13 cellular contexts compared by ENCODE assay signal in the genomic region with DNA sequence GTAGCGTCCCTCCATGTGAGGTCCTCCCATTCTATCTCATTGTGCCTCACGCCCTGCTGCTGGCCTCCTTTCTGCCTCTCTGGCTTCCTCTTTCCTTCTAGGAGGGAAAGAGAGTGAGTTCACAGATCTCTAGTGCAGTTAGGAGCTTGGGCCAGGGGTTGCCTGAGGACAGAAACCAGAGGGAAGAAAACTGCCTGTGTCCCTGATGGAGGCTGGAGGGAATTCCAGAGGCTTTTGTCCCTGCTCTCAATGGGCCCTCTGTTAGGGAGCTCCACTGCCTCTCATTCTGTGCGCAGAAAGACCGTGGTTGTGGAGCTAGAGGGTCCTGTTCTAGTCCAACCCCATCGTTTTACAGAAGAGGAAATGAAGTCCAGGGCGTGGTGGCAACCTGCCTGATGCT. TPM values are rescaled to one million over a fixed set of nuclear protein-coding genes. Genes with fewer than 3 reads are reported as not detected.
DNase-seq lines count a peak whose midpoint lies in the region; ATAC-seq, FAIRE-seq and TF ChIP-seq lines count a peak whose summit lies in the region.
"Had no signal": no experiment of that assay in that cellular context is flagged by ENCODE, and none has a peak within 500 bp of the region (broad histone marks: within the 10 kb centered on the region; RNA-seq: fewer than 3 reads in every experiment).

No MANE protein-coding gene starts in this region.

- H3K9me3 ChIP-seq in NT2/D1 (ENCODE audit: insufficient read depth, low read length) (no peaks in the 10 kb centered on the region), ectodermal cell (ENCODE audit: control insufficient read depth, low read length) (no peaks in the 10 kb centered on the region), kidney (ENCODE audit: control insufficient read depth in 1 of 2, low read length in 2 of 2) (no peaks in the 10 kb centered on the region)

- H3K9me3 Mint-ChIP-seq in nephron: no peaks in the 10 kb centered on the region
- H3K9me3 Mint-ChIP-seq: effector memory CD8-positive, alpha-beta T cell had no signal

- H3K27me3 Mint-ChIP-seq in nephron (ENCODE audit: low read depth): peaks cover 9% of the 10 kb centered on the region

- H3K4me3 Mint-ChIP-seq in nephron: peak overlapping the region; percentile 33 to 65 (median 56)
- H3K4me3 Mint-ChIP-seq: effector memory CD8-positive, alpha-beta T cell had no signal

- H3K4me1 ChIP-seq in NT2/D1 (ENCODE audit: insufficient read depth, insufficient read length): peaks cover 3% of the 10 kb centered on the region
- peaks cover 31% of the 10 kb centered on the region for H3K4me1 ChIP-seq in ectodermal cell (ENCODE audit: control insufficient read depth, insufficient read depth, low read length)
- H3K4me1 ChIP-seq in kidney (ENCODE audit: control insufficient read depth in 1 of 2, insufficient read depth in 1 of 2, low read depth in 1 of 2, low read length in 2 of 2): peaks cover 0 to 11% of the 10 kb centered on the region in 2 donors

- H3K4me3 ChIP-seq in NT2/D1 (ENCODE audit: insufficient read length, low read depth) (no peak overlapping the region), ectodermal cell (ENCODE audit: insufficient read depth, low read depth, low read length) (no peak overlapping the region), kidney (ENCODE audit: low read length in 2 of 2) (no peak overlapping the region)

- intact Hi-C loops in kidney (cut with DNase I): no loop called here

- DNase-seq in NT2/D1 (ENCODE audit: low read depth, low spot score) (no peak), NCI-H774 (lab: John Stamatoyannopoulos, UW) (no peak), kidney (no peak), NCI-H82 treated with DMSO at 0.1 percent for 48 hours (lab: John Stamatoyannopoulos, UW; ENCODE audit: unreplicated experiment) (no peak)
- DNase-seq: activated gamma-delta T cell; effector memory CD8-positive, alpha-beta T cell; kidney glomerular epithelial cell had no signal

- H3K27me3 ChIP-seq in NT2/D1 (ENCODE audit: insufficient read depth, insufficient read length) (no peaks in the 10 kb centered on the region), ectodermal cell (ENCODE audit: control insufficient read depth, insufficient read depth, low read length, poor library complexity, severe bottlenecking) (no peaks in the 10 kb centered on the region)

- WGBS in ectodermal cell, 2 experiments: 74 to 78% methylated on average over 6 of the region's 6 CpGs

- peaks cover 25% of the 10 kb centered on the region for H3K36me3 ChIP-seq in NT2/D1 (ENCODE audit: insufficient read depth, insufficient read length, low read length)
- no peaks in the 10 kb centered on the region for H3K36me3 ChIP-seq in ectodermal cell (ENCODE audit: control insufficient read depth, insufficient read depth, low read length)
- H3K36me3 ChIP-seq in kidney (ENCODE audit: control insufficient read depth in 1 of 2, insufficient read depth in 2 of 2, low read length in 2 of 2): no peaks in the 10 kb centered on the region

- peaks cover 44% of the 10 kb centered on the region for H3K4me1 Mint-ChIP-seq in nephron

- FAIRE-seq in kidney (lab: Jason Lieb, UNC): no peak
- FAIRE-seq: TTC549, urothelium cell line had no signal

- H3K36me3 Mint-ChIP-seq in nephron (ENCODE audit: low read depth): peaks cover 40% of the 10 kb centered on the region

- H3K27ac Mint-ChIP-seq in nephron: peak overlapping the region in 2 of 3 experiments; percentile 3 to 5

- TF ChIP-seq CTCF in 22Rv1 (IDR thresholded peaks at IDR 0.05): no peak
- TF ChIP-seq CTCF in nephron (IDR thresholded peaks at IDR 0.05; ENCODE audit: unreplicated experiment in 3 of 3): no peak
- no peak for TF ChIP-seq CTCF in kidney (IDR thresholded peaks at IDR 0.05; ENCODE audit: borderline replicate concordance, extremely low read depth, insufficient read depth)

- H3K27ac ChIP-seq in 22Rv1 (peak overlapping the region; percentile 29; the same call in 1 of the 2 replicates), ectodermal cell (ENCODE audit: insufficient read depth, low read depth, low read length, poor library complexity, severe bottlenecking) (peak overlapping the region; percentile 87), kidney (ENCODE audit: low read depth in 2 of 2, low read length in 2 of 2) (no peak overlapping the region)

- peak overlapping the region; percentile 36 for H3K9ac ChIP-seq in NT2/D1 (ENCODE audit: insufficient read length, low read depth)
- no peak overlapping the region for H3K9ac ChIP-seq in kidney (ENCODE audit: low read length in 2 of 2)

- ATAC-seq in HG03469 (IDR thresholded peaks at IDR 0.05; ENCODE audit: unreplicated experiment): no peak
- ATAC-seq: effector memory CD8-positive, alpha-beta T cell had no signal

RNA-seq across cellular contexts. Expression of a gene that starts 4.6 kb away (rescaled TPM):
- 43.3 TPM for polyA plus RNA-seq in ectodermal cell (2013, experiment 1 of 4)
- polyA plus RNA-seq in ectodermal cell (2013, experiment 2 of 4): 37.6 TPM
- polyA plus RNA-seq in ectodermal cell (2013, experiment 3 of 4): 30.8 TPM
- polyA plus RNA-seq in ectodermal cell (2013, experiment 4 of 4): 37.9 TPM
- total RNA-seq in kidney: 43.2 TPM
- 8.3 TPM for polyA plus RNA-seq in kidney (ENCODE audit: insufficient read depth, low read depth, low replicate concordance)

RNA-seq across cellular contexts. Expression of a gene that starts 18.8 kb away (rescaled TPM):
- polyA plus RNA-seq in ectodermal cell (2013, experiment 1 of 4): 24.1 TPM
- polyA plus RNA-seq in ectodermal cell (2013, experiment 2 of 4): 22.7 TPM
- 18.8 TPM for polyA plus RNA-seq in ectodermal cell (2013, experiment 3 of 4)
- polyA plus RNA-seq in ectodermal cell (2013, experiment 4 of 4): 21.3 TPM
- total RNA-seq in kidney: 34.4 TPM
- polyA plus RNA-seq in kidney (ENCODE audit: insufficient read depth, low read depth, low replicate concordance): 23.3 TPM

RNA-seq across cellular contexts. Expression of a gene that starts 31.1 kb away (rescaled TPM):
- polyA plus RNA-seq in ectodermal cell (2013, experiment 1 of 4): 4.5 TPM
- 3.6 TPM for polyA plus RNA-seq in ectodermal cell (2013, experiment 2 of 4)
- 2.6 TPM for polyA plus RNA-seq in ectodermal cell (2013, experiment 3 of 4)
- 4.4 TPM for polyA plus RNA-seq in ectodermal cell (2013, experiment 4 of 4)
- 10.7 TPM for total RNA-seq in kidney
- polyA plus RNA-seq in kidney (ENCODE audit: insufficient read depth, low read depth, low replicate concordance): 15.5 TPM

RNA-seq across cellular contexts. Expression of a gene that starts 53.6 kb away (rescaled TPM):
- polyA plus RNA-seq in ectodermal cell (2013, experiment 1 of 4): not detected
- polyA plus RNA-seq in ectodermal cell (2013, experiment 2 of 4): 0.16 TPM
- polyA plus RNA-seq in ectodermal cell (2013, experiment 3 of 4): 0.37 TPM
- polyA plus RNA-seq in ectodermal cell (2013, experiment 4 of 4): 0.49 TPM
- total RNA-seq in kidney: 0.31 TPM
- 0.22 TPM for polyA plus RNA-seq in kidney (ENCODE audit: insufficient read depth, low read depth, low replicate concordance)

Comparison
In these comparisons a context has a peak if more than half of its experiments do, and no peak if none do; other contexts are left out.
1. H3K27ac ChIP-seq: peak in 22Rv1 (single experiment) and ectodermal cell (single experiment); none in kidney (0 of 2).